ENCODE assay signal across 25 cellular contexts in the genomic region with DNA sequence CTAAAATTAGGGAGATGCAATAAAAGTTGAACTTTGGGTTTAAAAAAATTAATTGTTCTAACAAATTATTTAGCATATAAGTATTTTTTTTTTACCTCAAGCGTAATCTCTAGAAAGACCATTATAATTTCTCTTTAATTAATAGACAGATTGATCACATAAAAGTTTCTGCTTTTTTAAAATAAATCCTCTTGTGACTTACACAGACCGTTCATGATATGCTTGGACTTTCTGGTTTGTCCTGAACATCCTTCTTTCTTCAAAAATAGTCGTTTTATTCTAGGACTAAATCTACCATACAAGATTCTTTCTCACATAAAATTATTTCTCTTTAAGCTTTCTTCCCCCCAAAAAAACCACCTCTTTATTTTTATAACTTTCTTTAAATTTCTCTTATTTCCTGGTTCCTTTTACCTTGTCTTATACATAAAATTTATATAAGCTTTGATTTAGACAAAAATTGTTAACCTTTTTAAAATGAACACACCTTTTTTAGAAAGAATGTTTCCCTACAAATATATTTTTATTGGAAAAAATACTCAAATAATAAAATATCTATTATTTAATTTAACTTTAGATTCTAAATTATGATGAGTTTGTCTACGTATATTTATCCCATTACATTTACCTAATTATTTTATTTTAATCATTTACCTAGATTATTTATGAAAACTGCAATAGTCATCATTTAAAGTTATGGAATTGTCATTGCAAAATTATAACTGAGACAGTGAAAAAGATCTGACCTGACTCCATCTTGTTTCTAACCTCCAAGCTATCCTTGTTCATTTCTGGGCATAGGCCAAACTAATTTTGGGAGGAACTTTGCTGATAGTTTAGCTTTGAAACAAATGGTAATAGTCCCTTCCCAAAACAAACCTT. TPM values are rescaled to one million over a fixed set of nuclear protein-coding genes. Genes with fewer than 3 reads are reported as not detected.
A peak's percentile ranks its signal among the peaks of the same experiment; 100 is the strongest.
DNase-seq lines count a peak whose midpoint lies in the region; ATAC-seq, FAIRE-seq and TF ChIP-seq lines count a peak whose summit lies in the region.
"Had no signal": no experiment of that assay in that cellular context is flagged by ENCODE, and none has a peak within 500 bp of the region (broad histone marks: within the 10 kb centered on the region; RNA-seq: fewer than 3 reads in every experiment).

No MANE protein-coding gene starts in this region.

- no peaks in the 10 kb centered on the region for H3K79me2 ChIP-seq in HepG2 (ENCODE audit: insufficient read depth, low read length)
- H3K79me2 ChIP-seq in K562 (ENCODE audit: control insufficient read depth, insufficient read depth, low read length), result no peaks in the 10 kb centered on the region

- H3K9ac ChIP-seq in HepG2 (ENCODE audit: insufficient read depth, low read depth, low read length) (no peak overlapping the region), K562 (ENCODE audit: insufficient read depth in 1 of 2, low read depth in 2 of 2, low read length in 2 of 2) (no peak overlapping the region)

- no peak for TF ChIP-seq POLR2A in HepG2 (IDR thresholded peaks at IDR 0.05; ENCODE audit: insufficient read depth in 1 of 2, low read depth in 2 of 2, low read length in 2 of 2)
- TF ChIP-seq POLR2A in right lobe of liver (IDR thresholded peaks at IDR 0.05), result no peak
- no peak for TF ChIP-seq POLR2A in K562 (conservative IDR thresholded peaks at IDR 0.05)
- no peak for TF ChIP-seq POLR2A in gastroesophageal sphincter (IDR thresholded peaks at IDR 0.05)

- DNase-seq in HepG2 (ENCODE audit: low spot score) (no peak), right lobe of liver (no peak), NAMALWA (ENCODE audit: low spot score) (peak; percentile 21), K562 (ENCODE audit: extremely low read depth in 1 of 4, low spot score in 3 of 4) (peak in 1 of 4 experiments; percentile 22), NCI-H510A treated with DMSO at 0.1 percent for 48 hours (lab: John Stamatoyannopoulos, UW) (no peak), DMS153 treated with DMSO at 0.1 percent for 48 hours (lab: John Stamatoyannopoulos, UW; ENCODE audit: unreplicated experiment) (no peak)
- DNase-seq: activated CD4-positive, alpha-beta T cell treated with anti-CD3 and anti-CD28 coated beads for 48 hours; activated naive CD4-positive, alpha-beta T cell treated with Interleukin-2 at 50 U/mL for 16 hours; activated T-cell treated with anti-CD3 and anti-CD28 coated beads, Interleukin-2, amount 50 U/mL, for 48 hours; amniotic stem cell; CD4-positive, CD25-positive, alpha-beta regulatory T cell; DMS153; Kasumi-1; NCI-H1092 treated with DMSO at 0.1 percent for 48 hours; NCI-H1930; NCI-H446 treated with DMSO at 0.1 percent for 48 hours; Peyer's patch; sigmoid colon; stimulated activated CD4-positive, alpha-beta T cell treated with anti-CD3 and anti-CD28 coated beads, Interleukin-15, amount 100 ng/mL, for 24 hours; stimulated activated naive CD8-positive, alpha-beta T cell treated with anti-CD3 and anti-CD28 coated beads, Interleukin-15, amount 100 ng/mL, for 72 hours; thyroid gland had no signal

- H3K4me2 ChIP-seq in HepG2 (ENCODE audit: low read depth, low read length) (no peak overlapping the region), K562 (ENCODE audit: insufficient read depth, low read length) (no peak overlapping the region)

- BruUV-seq in HepG2 (replicated peaks; lab: Mats Ljungman, UMichigan) (no TSS peak), K562 (replicated peaks; lab: Mats Ljungman, UMichigan) (no TSS peak)

- CTCF ChIA-PET in HepG2 (lab: Yijun Ruan, JAX; ENCODE audit: low intra/inter-chr PET ratio, low total read pairs) (no interaction called here), K562 (lab: Yijun Ruan, JAX; ENCODE audit: low intra/inter-chr PET ratio) (no interaction called here)

- H3K36me3 ChIP-seq in HepG2 (replicated peaks in 1 of 2; ENCODE audit: control insufficient read depth in 1 of 2, insufficient read depth in 2 of 2, low read length in 2 of 2) (no peaks in the 10 kb centered on the region), right lobe of liver (no peaks in the 10 kb centered on the region), K562 (ENCODE audit: control insufficient read depth, insufficient read depth, low read length) (no peaks in the 10 kb centered on the region), gastroesophageal sphincter (no peaks in the 10 kb centered on the region)
- H3K36me3 ChIP-seq: Peyer's patch, sigmoid colon, SJSA1, thyroid gland had no signal

- no peak for ATAC-seq in HepG2
- no peak for ATAC-seq in right lobe of liver
- no peak for ATAC-seq in K562
- no peak for ATAC-seq in gastroesophageal sphincter
- ATAC-seq in HG03097 (IDR thresholded peaks at IDR 0.05; ENCODE audit: low FRiP score, unreplicated experiment), result no peak
- ATAC-seq: stimulated activated naive CD8-positive, alpha-beta T cell treated with anti-CD3 and anti-CD28 coated beads, Interleukin-15, amount 100 ng/mL, for 72 hours had no signal

- H3K4me3 ChIP-seq in HepG2 (replicated peaks in 1 of 3; ENCODE audit: insufficient read depth in 1 of 3, low read depth in 2 of 3, low read length in 3 of 3) (no peak overlapping the region), right lobe of liver (no peak overlapping the region), K562 (no peak overlapping the region), gastroesophageal sphincter (no peak overlapping the region)
- H3K4me3 ChIP-seq: Peyer's patch, sigmoid colon, SJSA1, thyroid gland had no signal

- H3K4me1 ChIP-seq in HepG2 (ENCODE audit: insufficient read depth, low read length), result no peaks in the 10 kb centered on the region
- no peaks in the 10 kb centered on the region for H3K4me1 ChIP-seq in right lobe of liver
- no peaks in the 10 kb centered on the region; a peak in 2 of 5 replicates for H3K4me1 ChIP-seq in K562 (replicated peaks in 1 of 2; ENCODE audit: control insufficient read depth in 2 of 2, insufficient read depth in 2 of 2, low read length in 2 of 2)
- no peaks in the 10 kb centered on the region for H3K4me1 ChIP-seq in gastroesophageal sphincter
- H3K4me1 ChIP-seq: Peyer's patch, sigmoid colon, SJSA1, thyroid gland had no signal

- H2AFZ ChIP-seq in HepG2 (ENCODE audit: low read length), result no peak overlapping the region
- H2AFZ ChIP-seq in K562 (ENCODE audit: low read depth, low read length), result no peak overlapping the region

- TF ChIP-seq CTCF in HepG2 (CRISPR knock-in tag; IDR thresholded peaks at IDR 0.05) (no peak), right lobe of liver (IDR thresholded peaks at IDR 0.05) (no peak), K562 (IDR thresholded peaks at IDR 0.05 in 2 of 3, conservative IDR thresholded peaks at IDR 0.05 in 1 of 3; ENCODE audit: insufficient read depth in 2 of 3, low read depth in 1 of 3, low read length in 3 of 3) (no peak), gastroesophageal sphincter (IDR thresholded peaks at IDR 0.05) (no peak)

- no peaks in the 10 kb centered on the region for H3K9me1 ChIP-seq in K562 (ENCODE audit: control insufficient read depth, insufficient read depth, low read length)

- POLR2A ChIA-PET in HepG2 (lab: Yijun Ruan, JAX) (no interaction called here), K562 (lab: Yijun Ruan, JAX) (interaction anchor here (0.6 kb wide), 1 partner anchor 27 kb away, joined by 3 read pairs; no protein-coding TSS in a partner anchor)

- WGBS in HepG2 (ENCODE audit: low lambda C conversion rate), result 2% methylated on average over 4 of the region's 4 CpGs
- WGBS in right lobe of liver (ENCODE audit: insufficient coverage, low coverage, low lambda C conversion rate, missing lambda C conversion rate), result 51% methylated on average over 4 of the region's 4 CpGs
- 26% methylated on average over 4 of the region's 4 CpGs for WGBS in K562 (ENCODE audit: insufficient coverage, low coverage, missing lambda C conversion rate)
- WGBS in gastroesophageal sphincter (ENCODE audit: low coverage in 1 of 2), 2 donors, result 54 to 65% methylated on average over 4 of the region's 4 CpGs

- H3K27me3 ChIP-seq in HepG2 (ENCODE audit: control insufficient read depth in 1 of 2, insufficient read depth in 2 of 2, low read length in 2 of 2) (no peaks in the 10 kb centered on the region), right lobe of liver (no peaks in the 10 kb centered on the region), K562 (ENCODE audit: control insufficient read depth in 2 of 2, insufficient read depth in 2 of 2, low read length in 2 of 2) (no peaks in the 10 kb centered on the region), gastroesophageal sphincter (no peaks in the 10 kb centered on the region)
- H3K27me3 ChIP-seq: Peyer's patch, sigmoid colon, SJSA1, thyroid gland had no signal

- H4K20me1 ChIP-seq in HepG2 (ENCODE audit: insufficient read depth, low read length) (no peaks in the 10 kb centered on the region), K562 (replicated peaks; ENCODE audit: control insufficient read depth, insufficient read depth, low read length) (no peaks in the 10 kb centered on the region)

- TF ChIP-seq EP300 in HepG2 (IDR thresholded peaks at IDR 0.05; ENCODE audit: low read depth in 2 of 2, low read length in 2 of 2), result no peak
- no peak for TF ChIP-seq EP300 in HepG2 (CRISPR knock-in tag; IDR thresholded peaks at IDR 0.05; ENCODE audit: borderline replicate concordance)
- no peak for TF ChIP-seq EP300 in K562 (IDR thresholded peaks at IDR 0.05; ENCODE audit: low read length)
- no peak for TF ChIP-seq EP300 in gastroesophageal sphincter (IDR thresholded peaks at IDR 0.05)

- TF ChIP-seq RAD21 in HepG2 (CRISPR knock-in tag; IDR thresholded peaks at IDR 0.05) (no peak), K562 (CRISPR knock-in tag; conservative IDR thresholded peaks at IDR 0.05 in 1 of 2, IDR thresholded peaks at IDR 0.05 in 1 of 2) (no peak)

- intact Hi-C loops in HepG2 (cut with micrococcal nuclease; ENCODE audit: unreplicated experiment), result no loop called here
- intact Hi-C loops in right lobe of liver (cut with DNase I), result no loop called here
- intact Hi-C loops in K562 (cut with micrococcal nuclease), result no loop called here

- peaks cover 19% of the 10 kb centered on the region for H3K9me3 ChIP-seq in HepG2 (ENCODE audit: low read length)
- peaks cover 0 to 5% (median 0%) of the 10 kb centered on the region in 4 donors for H3K9me3 ChIP-seq in right lobe of liver
- H3K9me3 ChIP-seq in K562 (replicated peaks; ENCODE audit: control insufficient read depth, insufficient read depth, low read depth, low read length), result no peaks in the 10 kb centered on the region; the same call in 1 of the 2 replicates
- no peaks in the 10 kb centered on the region for H3K9me3 ChIP-seq in gastroesophageal sphincter
- H3K9me3 ChIP-seq: Peyer's patch, sigmoid colon, SJSA1, thyroid gland had no signal

- in situ Hi-C loops in HepG2 (cut with HindIII; ENCODE audit: extremely low pct_ligation_motif_present, low pct_unique_long_range_greater_than_20kb), result no loop called here
- in situ Hi-C loops in K562 (cut with MboI), result no loop called here

- FAIRE-seq in HepG2 (lab: Jason Lieb, UNC), result no peak
- FAIRE-seq in K562 (lab: Jason Lieb, UNC), result no peak
- FAIRE-seq: GM18507 had no signal

- H3K27ac ChIP-seq in HepG2 (ENCODE audit: extremely low read length, insufficient read depth, low read length), result no peak overlapping the region
- no peak overlapping the region for H3K27ac ChIP-seq in right lobe of liver
- no peak overlapping the region for H3K27ac ChIP-seq in K562 (ENCODE audit: extremely low read depth, low read depth, low read length)
- H3K27ac ChIP-seq in gastroesophageal sphincter, result no peak overlapping the region
- H3K27ac ChIP-seq: Peyer's patch, sigmoid colon, SJSA1, thyroid gland had no signal

RNA-seq across cellular contexts. Expression of a gene that starts 37.6 kb away (rescaled TPM):
- total RNA-seq in HepG2 (2016; rRNA removed; fragmentation: Illumina TruSeq; extraction: Trizol) (19.8 and 27.2 TPM in 2 replicates), right lobe of liver (100 to 1,000 TPM in 1 of 6 experiments, 10 to 100 TPM in 5; 54.3 to 129 (median 65.7) TPM), K562 (2014; rRNA removed) (12.4 and 14.8 TPM in 2 replicates), K562 (2014; rRNA removed; fragmentation: Illumina TruSeq; extraction: Trizol) (27.6 and 32.8 TPM in 2 replicates), K562 (2015; rRNA removed; fragmentation: Illumina TruSeq; extraction: Trizol) (18.3 and 19.3 TPM in 2 replicates), K562 (2021) (52.4 and 56.2 TPM in 2 replicates), gastroesophageal sphincter (10 to 100 TPM; 47.3 to 79.2 (median 64.7) TPM)
- 5.6 and 7.3 TPM in 2 replicates for total RNA-seq in HepG2 (2016; cell fraction: cytosol; rRNA removed; fragmentation: Illumina TruSeq; extraction: Trizol; ENCODE audit: low read depth)
- total RNA-seq in HepG2 (2016; cell fraction: insoluble cytoplasmic fraction; rRNA removed; fragmentation: Illumina TruSeq; extraction: Trizol), result 18.8 and 21.0 TPM in 2 replicates
- total RNA-seq in HepG2 (2016; cell fraction: membrane; rRNA removed; fragmentation: Illumina TruSeq; extraction: Trizol), result 22.0 and 23.6 TPM in 2 replicates
- total RNA-seq in HepG2 (2016; cell fraction: nucleus; rRNA removed; fragmentation: Illumina TruSeq; extraction: Trizol), result 38.9 and 41.1 TPM in 2 replicates
- polyA plus RNA-seq in HepG2 (2011; rRNA removed) (15.4 and 16.0 TPM in 2 replicates), K562 (2011; rRNA removed) (20.4 and 21.8 TPM in 2 replicates), K562 (2014; fragmentation: Illumina TruSeq; extraction: Trizol) (72.0 and 81.3 TPM in 2 replicates), K562 (2014; fragmentation: Nextera tagmentation; extraction: Ambion mirVana) (10 to 100 TPM; 17.1 to 22.7 TPM), K562 (2014; rRNA removed) (31.9 and 34.1 TPM in 2 replicates)
- 5.6 and 9.7 TPM in 2 replicates for polyA plus RNA-seq in HepG2 (2011; cell fraction: cytosol; rRNA removed)
- 3.3 and 5.9 TPM in 2 replicates for polyA plus RNA-seq in HepG2 (2011; cell fraction: nucleus; rRNA removed)
- 88.6 and 121 TPM in 2 replicates for polyA plus RNA-seq in HepG2 (2012)
- 16.7 and 17.1 TPM in 2 replicates for polyA plus RNA-seq in HepG2 (2016; cell fraction: cytosol; fragmentation: Illumina TruSeq; extraction: Trizol; ENCODE audit: low read depth)
- 56.1 and 64.1 TPM in 2 replicates for polyA plus RNA-seq in HepG2 (2016; cell fraction: insoluble cytoplasmic fraction; fragmentation: Illumina TruSeq; extraction: Trizol; ENCODE audit: low read depth)
- 31.4 and 36.4 TPM in 2 replicates for polyA plus RNA-seq in HepG2 (2016; cell fraction: membrane; fragmentation: Illumina TruSeq; extraction: Trizol; ENCODE audit: low read depth)
- 142 and 152 TPM in 2 replicates for polyA plus RNA-seq in HepG2 (2016; cell fraction: nucleus; fragmentation: Illumina TruSeq; extraction: Trizol; ENCODE audit: insufficient read depth, low read depth)
- polyA minus RNA-seq in HepG2 (2011; rRNA and poly(A)+ RNA removed; ENCODE audit: low replicate concordance), result 2.3 TPM in 2 replicates
- 9.8 and 11.8 TPM in 2 replicates for polyA minus RNA-seq in HepG2 (2011; cell fraction: cytosol; rRNA and poly(A)+ RNA removed)
- polyA minus RNA-seq in HepG2 (2011; cell fraction: nucleus; rRNA and poly(A)+ RNA removed), result 6.7 and 10.9 TPM in 2 replicates
- 14.0 and 45.2 TPM in 2 replicates for total RNA-seq in K562 (2011; cell fraction: chromatin; rRNA removed; ENCODE audit: low replicate concordance)
- total RNA-seq in K562 (2011; cell fraction: nucleolus; rRNA removed), result 14.8 and 16.2 TPM in 2 replicates
- total RNA-seq in K562 (2011; cell fraction: nucleoplasm; rRNA removed), result 30.2 and 51.7 TPM in 2 replicates
- 2.6 and 6.2 TPM in 2 replicates for polyA plus RNA-seq in K562 (2011; cell fraction: cytosol; rRNA removed)
- polyA plus RNA-seq in K562 (2011; cell fraction: nucleus; rRNA removed), result 7.7 and 11.3 TPM in 2 replicates
- 37.6 and 55.2 TPM in 2 replicates for polyA plus RNA-seq in K562 (2012)
- 6.1 and 9.1 TPM in 2 replicates for polyA minus RNA-seq in K562 (2011; rRNA and poly(A)+ RNA removed)
- polyA minus RNA-seq in K562 (2011; cell fraction: cytosol; rRNA and poly(A)+ RNA removed), result 8.3 and 8.4 TPM in 2 replicates
- polyA minus RNA-seq in K562 (2011; cell fraction: nucleus; rRNA and poly(A)+ RNA removed), result 5.3 and 8.4 TPM in 2 replicates
